ENCODE assay signal across 8 cellular contexts in genomic region chr11:107563702-107564101, GRCh38. TPM values are rescaled to one million over a fixed set of nuclear protein-coding genes. Genes with fewer than 3 reads are reported as not detected.
A peak's percentile ranks its signal among the peaks of the same experiment; 100 is the strongest.
DNase-seq lines count a peak whose midpoint lies in the region; ATAC-seq and TF ChIP-seq lines count a peak whose summit lies in the region.

No MANE protein-coding gene starts in this region.

- 0 to 7% (median 4%) methylated on average over 2 of the region's 2 CpGs for WGBS in stomach, 5 donors

- DNase-seq in EL: peak; percentile 65
- DNase-seq in KBM-7: peak; percentile 79
- DNase-seq in SIG-M5 (lab: John Stamatoyannopoulos, UW): peak; percentile 11
- DNase-seq in astrocyte of the cerebellum (ENCODE audit: low read depth): peak; percentile 28
- peak; percentile 59 for DNase-seq in islet precursor cell
- DNase-seq in stomach: no peak
- DNase-seq in NCI-H187 (lab: John Stamatoyannopoulos, UW): no peak

- peak; percentile 30 for ATAC-seq in GM21529 (IDR thresholded peaks at IDR 0.05; ENCODE audit: unreplicated experiment)

- no peak overlapping the region for H3K27ac ChIP-seq in stomach

- in situ Hi-C loops in KBM-7 (cut with MboI; ENCODE audit: low pct_unique_long_range_greater_than_20kb, low sequenced_read_pairs): loop anchor here (25.0 kb wide), 1 partner anchor 324 kb away; no protein-coding TSS in a partner anchor
- in situ Hi-C loops in astrocyte of the cerebellum (cut with HindIII; ENCODE audit: low sequenced_read_pairs): no loop called here

- peaks cover 0 to 21% (median 15%) of the 10 kb centered on the region in 4 donors for H3K36me3 ChIP-seq in stomach

- no peaks in the 10 kb centered on the region for H3K9me3 ChIP-seq in stomach

- peak; percentile 70 for TF ChIP-seq CTCF in astrocyte of the cerebellum (IDR thresholded peaks at IDR 0.05; ENCODE audit: low read depth, low read length, missing control alignments)
- TF ChIP-seq CTCF in stomach (IDR thresholded peaks at IDR 0.05): peak in 5 of 7 experiments; percentile 16 to 46 (median 42)

- H3K27me3 ChIP-seq in stomach: no peaks in the 10 kb centered on the region

- intact Hi-C loops in stomach (cut with DNase I; ENCODE audit: low total_unique reads): no loop called here

- no peak for TF ChIP-seq POLR2A in stomach (IDR thresholded peaks at IDR 0.05)

- H3K4me1 ChIP-seq in stomach: peaks cover 20 to 48% (median 33%) of the 10 kb centered on the region in 4 donors

- TF ChIP-seq EP300 in stomach (IDR thresholded peaks at IDR 0.05): no peak

- H3K4me3 ChIP-seq in astrocyte of the cerebellum (ENCODE audit: low read depth, low read length): no peak overlapping the region
- no peak overlapping the region for H3K4me3 ChIP-seq in stomach

RNA-seq across cellular contexts. Expression of gene ALKBH8, which starts 1.8 kb away (rescaled TPM):
- total RNA-seq in stomach: 10 to 100 TPM in 3 of 5 donors, 1 to 10 TPM in 1, under 1 TPM in 1; 0.87 to 28.0 (median 10.5) TPM
- 1 to 10 TPM; 2.9 to 3.7 (median 3.3) TPM for polyA plus RNA-seq in stomach

RNA-seq across cellular contexts. Expression of gene ELMOD1, which starts 27.2 kb away (rescaled TPM):
- 1 to 10 TPM in 1 of 5 donors, not detected in 4; 1.1 TPM for total RNA-seq in stomach
- under 1 TPM in 2 of 3 donors, not detected in 1; 0.15 to 0.31 TPM for polyA plus RNA-seq in stomach

Comparison
In these comparisons a context has a peak if more than half of its experiments do, and no peak if none do; other contexts are left out.
1. DNase-seq: peak in EL (single experiment), KBM-7 (single experiment), SIG-M5 (single experiment), astrocyte of the cerebellum (single experiment) and islet precursor cell (single experiment); none in stomach (single experiment) and NCI-H187 (0 of 2).